In genomic region chr7:43737467-43738127, GRCh38 we compare ENCODE assay signal across 1 cellular context.
TF ChIP-seq lines count a peak whose summit lies in the region.

No MANE protein-coding gene starts in this region.

TF ChIP-seq in K562, 482 proteins besides CTCF, POLR2A, EP300 and RAD21:
- no peak for TF ChIP-seq NCOA4 (IDR thresholded peaks at IDR 0.05; ENCODE audit: partially characterized antibody)
- TF ChIP-seq RNF219 (CRISPR knock-in tag; IDR thresholded peaks at IDR 0.05): no peak
- TF ChIP-seq YY1 (IDR thresholded peaks at IDR 0.05; ENCODE audit: borderline replicate concordance in 1 of 3, control insufficient read depth in 1 of 3, extremely low read depth in 1 of 3, insufficient read depth in 3 of 3, insufficient read length in 1 of 3, insufficient replicate concordance in 2 of 3, low read depth in 1 of 3, low read length in 2 of 3): no peak
- TF ChIP-seq HOMEZ (CRISPR knock-in tag; IDR thresholded peaks at IDR 0.05): no peak
- no peak for TF ChIP-seq ILK (tag; IDR thresholded peaks at IDR 0.05; ENCODE audit: borderline replicate concordance, low read depth)
- TF ChIP-seq, protein P1, sequence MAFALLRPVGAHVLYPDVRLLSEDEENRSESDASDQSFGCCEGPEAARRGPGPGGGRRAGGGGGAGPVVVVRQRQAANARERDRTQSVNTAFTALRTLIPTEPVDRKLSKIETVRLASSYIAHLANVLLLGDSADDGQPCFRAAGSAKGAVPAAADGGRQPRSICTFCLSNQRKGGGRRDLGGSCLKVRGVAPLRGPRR (CRISPR knock-in tag; IDR thresholded peaks at IDR 0.05): no peak; the same call in 1 of the 2 replicates
- no peak for TF ChIP-seq YBX1 (IDR thresholded peaks at IDR 0.05)
